8 cellular contexts compared by ENCODE assay signal in the genomic region with DNA sequence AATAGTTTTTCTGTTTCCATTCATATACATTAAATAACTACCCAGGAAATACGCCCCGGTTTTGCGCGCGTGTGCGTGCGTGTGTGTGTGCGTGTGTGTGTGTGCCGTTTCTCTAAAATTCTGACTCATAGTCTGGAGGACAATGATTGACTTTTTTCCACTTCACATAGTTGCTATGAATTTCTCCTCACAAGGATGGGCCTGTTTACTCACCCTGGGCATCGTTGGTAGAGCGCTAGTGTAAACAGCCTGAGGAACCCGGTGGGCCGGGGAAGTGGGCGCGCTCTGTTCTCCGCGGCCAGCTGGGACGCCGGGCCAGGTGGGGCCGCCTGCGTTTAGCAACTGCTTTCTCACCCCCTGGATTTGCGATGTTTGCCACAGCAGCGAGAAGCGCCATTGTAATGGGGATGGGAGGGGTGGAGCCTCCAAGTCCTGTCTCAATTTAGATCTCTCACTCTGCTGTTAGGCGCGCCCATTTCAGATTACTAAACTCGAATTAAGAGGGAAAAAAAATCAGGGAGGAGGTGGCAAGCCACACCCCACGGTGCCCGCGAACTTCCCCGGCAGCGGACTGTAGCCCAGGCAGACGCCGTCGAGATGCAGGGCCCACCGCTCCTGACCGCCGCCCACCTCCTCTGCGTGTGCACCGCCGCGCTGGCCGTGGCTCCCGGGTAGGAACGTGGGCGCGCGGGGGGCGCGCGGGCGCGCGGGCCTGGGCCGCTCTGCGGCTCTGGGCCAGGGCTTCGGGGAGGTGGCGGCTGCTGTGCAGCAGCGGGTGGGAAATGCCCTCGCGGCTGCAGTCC. TPM values are rescaled to one million over a fixed set of nuclear protein-coding genes. Genes with fewer than 3 reads are reported as not detected.
A peak's percentile ranks its signal among the peaks of the same experiment; 100 is the strongest.
DNase-seq lines count a peak whose midpoint lies in the region; ATAC-seq and TF ChIP-seq lines count a peak whose summit lies in the region.

A gene (plus strand): TSS at position 585 of the 803 bp plus-strand sequence. CDS start 13 bp downstream, at position 598.

- peak within 1 kb of the TSS; percentile 89 for H3K18ac ChIP-seq in neuronal stem cell (ENCODE audit: low read length)

- H4K8ac ChIP-seq in neuronal stem cell (ENCODE audit: low read depth, low read length): no peak within 1 kb of the TSS

- ATAC-seq in GM18909 (IDR thresholded peaks at IDR 0.05; ENCODE audit: poor library complexity, unreplicated experiment) (peak; percentile 73), HG03196 (IDR thresholded peaks at IDR 0.05; ENCODE audit: unreplicated experiment) (peak; percentile 51), PC-3 (peak; percentile 77)
- peak; percentile 87 for ATAC-seq in activated T-helper 17 cell treated with anti-CD3 and anti-CD28 coated beads, Interleukin-2, amount 50 U/mL, for 72 hours (replicated peaks)

- peak within 1 kb of the TSS; percentile 96 for H3K4me2 ChIP-seq in PC-3 (ENCODE audit: low read length)
- H3K4me2 ChIP-seq in neuronal stem cell (ENCODE audit: insufficient read depth, low read length, poor library complexity, severe bottlenecking): peak within 1 kb of the TSS; percentile 80

- H3K4me3 Mint-ChIP-seq in activated T-helper 17 cell treated with anti-CD3 and anti-CD28 coated beads, Interleukin-2, amount 50 U/mL, for 72 hours: peak within 1 kb of the TSS; percentile 76

- H3K27me3 ChIP-seq in PC-3 (ENCODE audit: low read length): no peaks in the 10 kb centered on the region
- peaks cover 0 to 44% (median 8%) of the 10 kb centered on the region in 3 experiments for H3K27me3 ChIP-seq in neuronal stem cell (ENCODE audit: control insufficient read depth in 3 of 3, insufficient read depth in 3 of 3, low read depth in 1 of 3, low read length in 3 of 3)

- intact Hi-C loops in PC-3 (cut with micrococcal nuclease): loop anchor here (2.0 kb wide), 1 partner anchor 21 kb away; no protein-coding TSS in a partner anchor

- H3K23ac ChIP-seq in neuronal stem cell (ENCODE audit: low read depth, low read length, poor library complexity): peak within 1 kb of the TSS; percentile 82

- no peaks in the 10 kb centered on the region for H3K9me2 ChIP-seq in PC-3 (replicated peaks; ENCODE audit: low read length)

- H3K79me2 ChIP-seq in PC-3 (ENCODE audit: low read length): peaks cover 25% of the 10 kb centered on the region

- H3K4me3 ChIP-seq in PC-3 (ENCODE audit: low read length) (peak within 1 kb of the TSS; percentile 84), fibroblast of villous mesenchyme (ENCODE audit: low read depth, low read length) (peak within 1 kb of the TSS; percentile 63), neuronal stem cell (ENCODE audit: low read length in 2 of 2) (peak within 1 kb of the TSS; percentile 39 to 75)

- peaks cover 22% of the 10 kb centered on the region for H3K4me1 Mint-ChIP-seq in activated T-helper 17 cell treated with anti-CD3 and anti-CD28 coated beads, Interleukin-2, amount 50 U/mL, for 72 hours

- H3K36me3 ChIP-seq in PC-3 (ENCODE audit: low read depth, low read length): peaks cover 3% of the 10 kb centered on the region; the same call in 1 of the 2 replicates
- H3K36me3 ChIP-seq in neuronal stem cell (replicated peaks in 1 of 2; ENCODE audit: control insufficient read depth in 2 of 2, insufficient read depth in 2 of 2, low read length in 2 of 2): no peaks in the 10 kb centered on the region

- CTCF ChIA-PET in PC-3 (lab: Charles Lee): no interaction called here

- peak within 1 kb of the TSS; percentile 79 for H3K14ac ChIP-seq in neuronal stem cell (ENCODE audit: low read length)

- no peak within 1 kb of the TSS for H2BK5ac ChIP-seq in neuronal stem cell (ENCODE audit: low read length)

- no peaks in the 10 kb centered on the region for H3K9me3 Mint-ChIP-seq in activated T-helper 17 cell treated with anti-CD3 and anti-CD28 coated beads, Interleukin-2, amount 50 U/mL, for 72 hours

- H3K4me1 ChIP-seq in PC-3 (ENCODE audit: insufficient read depth, low read length) (peaks cover 32% of the 10 kb centered on the region), neuronal stem cell (ENCODE audit: control insufficient read depth in 2 of 2, insufficient read depth in 1 of 2, low read depth in 1 of 2, low read length in 2 of 2) (peaks cover 0 to 3% of the 10 kb centered on the region in 2 donors)

- no peak within 1 kb of the TSS for H3K4ac ChIP-seq in neuronal stem cell (ENCODE audit: low read length)

- peaks cover 5% of the 10 kb centered on the region for H3F3A ChIP-seq in PC-3 (ENCODE audit: low read length, unreplicated experiment)

- H2BK120ac ChIP-seq in neuronal stem cell (ENCODE audit: low read depth, low read length): no peak within 1 kb of the TSS

- no peaks in the 10 kb centered on the region for H3K79me1 ChIP-seq in neuronal stem cell (ENCODE audit: low read depth, low read length)

- H3K36me3 Mint-ChIP-seq in activated T-helper 17 cell treated with anti-CD3 and anti-CD28 coated beads, Interleukin-2, amount 50 U/mL, for 72 hours (ENCODE audit: low read depth): peaks cover 40% of the 10 kb centered on the region

- no CpG with 5 or more reads among the region's 61 CpGs for WGBS in neuronal stem cell (ENCODE audit: extremely low coverage in 2 of 2, insufficient read length in 2 of 2, insufficient replicate concordance in 1 of 2), 2 donors

- DNase-seq in AG08395 (ENCODE audit: low spot score) (peak; percentile 69), PC-3 (peak; percentile 77), fibroblast of villous mesenchyme (ENCODE audit: low read depth) (peak; percentile 75), neuronal stem cell (ENCODE audit: low spot score) (peak; percentile 50), substantia nigra (lab: John Stamatoyannopoulos, UW) (peak in 20 of 49 donors; percentile 1 to 31 (median 14))

- H2AFZ ChIP-seq in PC-3 (ENCODE audit: low read length) (peak within 1 kb of the TSS; percentile 83), neuronal stem cell (ENCODE audit: low read length) (peak within 1 kb of the TSS; percentile 91)

- peak within 1 kb of the TSS; percentile 91 for H2BK15ac ChIP-seq in neuronal stem cell (ENCODE audit: low read length)

- peaks cover 23% of the 10 kb centered on the region for H3K27me3 Mint-ChIP-seq in activated T-helper 17 cell treated with anti-CD3 and anti-CD28 coated beads, Interleukin-2, amount 50 U/mL, for 72 hours

- H3K27ac ChIP-seq in PC-3 (ENCODE audit: low read length) (peak within 1 kb of the TSS; percentile 98), neuronal stem cell (replicated peaks; ENCODE audit: low read length) (no peak within 1 kb of the TSS), substantia nigra (ENCODE audit: low read depth, low read length, poor library complexity, severe bottlenecking) (peak within 1 kb of the TSS; percentile 17)

- POLR2A ChIA-PET in PC-3 (lab: Charles Lee; ENCODE audit: unreplicated experiment): interaction anchor here (0.6 kb wide), 1 partner anchor 115 kb away, joined by 5 read pairs; no protein-coding TSS in a partner anchor

- no peak within 1 kb of the TSS for H2BK12ac ChIP-seq in neuronal stem cell (ENCODE audit: low read length)

- H4K91ac ChIP-seq in neuronal stem cell (ENCODE audit: low read depth, low read length, poor library complexity): no peak within 1 kb of the TSS

- H2AK5ac ChIP-seq in neuronal stem cell (ENCODE audit: low read depth, low read length): no peak within 1 kb of the TSS

- TF ChIP-seq CTCF in PC-3 (conservative IDR thresholded peaks at IDR 0.05; ENCODE audit: low read depth, low read length): no peak
- no peak for TF ChIP-seq CTCF in fibroblast of villous mesenchyme (IDR thresholded peaks at IDR 0.05; ENCODE audit: insufficient read depth, low read depth, low read length)

- H3K9me3 ChIP-seq in PC-3 (ENCODE audit: low read length) (no peaks in the 10 kb centered on the region), neuronal stem cell (replicated peaks in 1 of 2; ENCODE audit: control insufficient read depth in 2 of 2, insufficient read depth in 1 of 2, low read depth in 1 of 2, low read length in 2 of 2) (no peaks in the 10 kb centered on the region)

- H4K20me1 ChIP-seq in PC-3 (ENCODE audit: low read length): no peaks in the 10 kb centered on the region

- H3K9ac ChIP-seq in PC-3 (ENCODE audit: low read length) (peak within 1 kb of the TSS; percentile 94), neuronal stem cell (ENCODE audit: low read depth, low read length, poor library complexity) (peak within 1 kb of the TSS; percentile 10)

- no TSS peak for BruUV-seq in PC-3 (replicated peaks; lab: Mats Ljungman, UMichigan)

- H3K27ac Mint-ChIP-seq in activated T-helper 17 cell treated with anti-CD3 and anti-CD28 coated beads, Interleukin-2, amount 50 U/mL, for 72 hours: peak within 1 kb of the TSS; percentile 98

RNA-seq across cellular contexts. Expression of the gene that starts here (rescaled TPM):
- 16.8 and 19.1 TPM in 2 replicates for total RNA-seq in PC-3 (2014; rRNA removed)
- 10 to 100 TPM; 10.4 to 21.5 TPM for total RNA-seq in activated T-helper 17 cell treated with anti-CD3 and anti-CD28 coated beads, Interleukin-2, amount 50 U/mL, for 72 hours
- 27.2 and 43.2 TPM in 2 replicates for total RNA-seq in fibroblast of villous mesenchyme
- polyA plus RNA-seq in neuronal stem cell (2013, experiment 1 of 2): 0.24 TPM
- 0.26 TPM for polyA plus RNA-seq in neuronal stem cell (2013, experiment 2 of 2)
